In the genomic region with DNA sequence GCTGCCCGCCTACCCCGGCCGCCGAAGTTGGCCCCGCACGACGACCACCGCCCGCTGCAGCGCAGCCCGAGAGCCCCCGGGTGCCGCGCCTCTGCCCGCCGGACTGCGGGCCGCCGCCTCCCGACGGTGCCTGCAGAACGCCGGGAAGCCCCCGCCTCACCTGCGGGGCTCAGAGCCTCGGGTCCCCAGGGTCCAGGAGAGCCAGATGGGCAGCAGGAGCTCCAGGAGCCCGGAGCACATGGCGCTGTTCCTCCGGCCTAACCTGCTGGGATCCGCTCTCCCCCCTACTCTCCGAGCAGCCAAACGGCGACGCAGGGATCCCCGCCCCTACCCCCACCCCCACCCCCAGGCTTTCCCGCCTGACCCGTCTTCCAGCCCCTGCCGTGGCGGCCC, we compare ENCODE assay signal across 9 cellular contexts. TPM values are rescaled to one million over a fixed set of nuclear protein-coding genes. Genes with fewer than 3 reads are reported as not detected.
A peak's percentile ranks its signal among the peaks of the same experiment; 100 is the strongest.
DNase-seq lines count a peak whose midpoint lies in the region; ATAC-seq and TF ChIP-seq lines count a peak whose summit lies in the region.
"Had no signal": no experiment of that assay in that cellular context is flagged by ENCODE, and none has a peak within 500 bp of the region (broad histone marks: within the 10 kb centered on the region; RNA-seq: fewer than 3 reads in every experiment).

No MANE protein-coding gene starts in this region.

- no peaks in the 10 kb centered on the region for H3K9me3 Mint-ChIP-seq in osteocyte (ENCODE audit: unreplicated experiment)

- no peaks in the 10 kb centered on the region for H3K36me3 Mint-ChIP-seq in osteocyte (ENCODE audit: unreplicated experiment)

- no peak overlapping the region for H3K27ac Mint-ChIP-seq in osteocyte (ENCODE audit: unreplicated experiment)

- TF ChIP-seq CTCF in epithelial cell of proximal tubule (conservative IDR thresholded peaks at IDR 0.05; ENCODE audit: low read depth, low read length) (no peak), osteocyte (IDR thresholded peaks at IDR 0.05) (no peak)

- peak overlapping the region; percentile 72 for H3K4me3 Mint-ChIP-seq in osteocyte (ENCODE audit: unreplicated experiment)

- DNase-seq in D341Med (ENCODE audit: low spot score) (peak; percentile 89), NCI-H1092 treated with DMSO at 0.1 percent for 48 hours (lab: John Stamatoyannopoulos, UW) (peak; percentile 34), epithelial cell of proximal tubule (ENCODE audit: low read depth) (no peak), osteocyte (ENCODE audit: extremely low spot score, unreplicated experiment) (no peak), mesenteric fat pad (ENCODE audit: low spot score) (no peak)

- peaks cover 52% of the 10 kb centered on the region for H3K27me3 Mint-ChIP-seq in osteocyte (ENCODE audit: unreplicated experiment)

- H3K4me3 ChIP-seq in epithelial cell of proximal tubule (ENCODE audit: low read depth, low read length), result peak overlapping the region; percentile 21

- no peak for ATAC-seq in GM19328 (IDR thresholded peaks at IDR 0.05; ENCODE audit: unreplicated experiment)
- ATAC-seq in GM19351 (IDR thresholded peaks at IDR 0.05; ENCODE audit: unreplicated experiment), result no peak
- no peak for ATAC-seq in GM19463 (IDR thresholded peaks at IDR 0.05; ENCODE audit: unreplicated experiment)

- H3K4me1 Mint-ChIP-seq in osteocyte (ENCODE audit: unreplicated experiment), result peaks cover 8% of the 10 kb centered on the region

RNA-seq across cellular contexts. Expression of a gene that starts 0.6 kb away (rescaled TPM):
- total RNA-seq in epithelial cell of proximal tubule, result 0.58 and 0.80 TPM in 2 replicates
- 7.4 and 9.7 TPM in 2 replicates for total RNA-seq in osteocyte
- total RNA-seq in mesenteric fat pad, result 1.5 TPM
- total RNA-seq: endothelial cell of umbilical vein had no signal

Comparison
In these comparisons a context has a peak if more than half of its experiments do, and no peak if none do; other contexts are left out.
1. DNase-seq: peak in D341Med (single experiment) and NCI-H1092 treated with DMSO at 0.1 percent for 48 hours (single experiment); none in epithelial cell of proximal tubule (single experiment), osteocyte (single experiment) and mesenteric fat pad (single experiment).